1 cellular context compared by ENCODE assay signal in the genomic region with DNA sequence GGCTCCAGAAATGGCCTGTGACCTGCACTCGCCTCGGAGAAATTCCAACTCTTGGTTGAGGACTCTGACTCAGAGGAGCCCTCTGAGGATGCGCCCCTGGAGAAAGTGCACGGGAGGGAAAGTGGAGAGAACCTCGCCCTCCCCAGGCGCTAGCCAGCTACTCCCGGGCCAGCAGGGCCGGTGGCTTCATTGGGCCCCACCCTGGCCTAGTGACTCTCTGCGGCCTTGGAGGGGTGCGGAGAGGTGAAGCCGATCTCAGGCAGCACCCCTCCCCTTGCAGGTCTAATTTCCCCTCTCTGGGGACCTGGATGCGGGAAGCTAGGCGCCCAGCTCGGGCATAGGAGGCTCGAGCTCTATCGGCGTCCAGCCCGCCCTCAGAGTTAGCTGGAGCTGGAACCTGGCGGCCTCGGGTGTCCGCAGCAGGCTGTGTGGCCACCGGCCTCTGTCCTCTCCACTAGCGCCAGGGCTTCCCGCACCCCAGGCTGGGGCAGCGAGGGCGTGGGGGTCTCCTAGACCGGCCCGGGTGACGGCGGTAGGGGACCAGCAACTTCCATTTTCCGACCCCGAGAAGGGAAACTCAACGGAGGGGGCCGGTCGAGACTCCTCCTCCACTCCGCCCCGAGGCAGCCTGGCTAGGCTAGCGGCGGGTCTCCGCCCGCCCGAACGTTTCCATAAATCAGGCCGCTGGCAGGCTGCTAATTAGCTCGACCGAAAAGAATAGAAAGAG.
TF ChIP-seq lines count a peak whose summit lies in the region.

No MANE protein-coding gene starts in this region.

TF ChIP-seq in GM12878, 131 proteins besides CTCF, POLR2A, EP300 and RAD21 (continued from another document):
- TF ChIP-seq, protein P1, sequence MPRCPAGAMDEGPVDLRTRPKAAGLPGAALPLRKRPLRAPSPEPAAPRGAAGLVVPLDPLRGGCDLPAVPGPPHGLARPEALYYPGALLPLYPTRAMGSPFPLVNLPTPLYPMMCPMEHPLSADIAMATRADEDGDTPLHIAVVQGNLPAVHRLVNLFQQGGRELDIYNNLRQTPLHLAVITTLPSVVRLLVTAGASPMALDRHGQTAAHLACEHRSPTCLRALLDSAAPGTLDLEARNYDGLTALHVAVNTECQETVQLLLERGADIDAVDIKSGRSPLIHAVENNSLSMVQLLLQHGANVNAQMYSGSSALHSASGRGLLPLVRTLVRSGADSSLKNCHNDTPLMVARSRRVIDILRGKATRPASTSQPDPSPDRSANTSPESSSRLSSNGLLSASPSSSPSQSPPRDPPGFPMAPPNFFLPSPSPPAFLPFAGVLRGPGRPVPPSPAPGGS (IDR thresholded peaks at IDR 0.05; ENCODE audit: borderline replicate concordance, insufficient read depth, low read depth, low read length, poor library complexity, severe bottlenecking) = no peak
- TF ChIP-seq STAT1 (conservative IDR thresholded peaks at IDR 0.05) (no peak), ESRRA (IDR thresholded peaks at IDR 0.05; ENCODE audit: low read length) (no peak), ASH2L (IDR thresholded peaks at IDR 0.05; ENCODE audit: borderline replicate concordance, low read depth) (no peak), FOXM1 (IDR thresholded peaks at IDR 0.05; ENCODE audit: low read depth, low read length) (no peak)
